9 cellular contexts compared by ENCODE assay signal in the genomic region with DNA sequence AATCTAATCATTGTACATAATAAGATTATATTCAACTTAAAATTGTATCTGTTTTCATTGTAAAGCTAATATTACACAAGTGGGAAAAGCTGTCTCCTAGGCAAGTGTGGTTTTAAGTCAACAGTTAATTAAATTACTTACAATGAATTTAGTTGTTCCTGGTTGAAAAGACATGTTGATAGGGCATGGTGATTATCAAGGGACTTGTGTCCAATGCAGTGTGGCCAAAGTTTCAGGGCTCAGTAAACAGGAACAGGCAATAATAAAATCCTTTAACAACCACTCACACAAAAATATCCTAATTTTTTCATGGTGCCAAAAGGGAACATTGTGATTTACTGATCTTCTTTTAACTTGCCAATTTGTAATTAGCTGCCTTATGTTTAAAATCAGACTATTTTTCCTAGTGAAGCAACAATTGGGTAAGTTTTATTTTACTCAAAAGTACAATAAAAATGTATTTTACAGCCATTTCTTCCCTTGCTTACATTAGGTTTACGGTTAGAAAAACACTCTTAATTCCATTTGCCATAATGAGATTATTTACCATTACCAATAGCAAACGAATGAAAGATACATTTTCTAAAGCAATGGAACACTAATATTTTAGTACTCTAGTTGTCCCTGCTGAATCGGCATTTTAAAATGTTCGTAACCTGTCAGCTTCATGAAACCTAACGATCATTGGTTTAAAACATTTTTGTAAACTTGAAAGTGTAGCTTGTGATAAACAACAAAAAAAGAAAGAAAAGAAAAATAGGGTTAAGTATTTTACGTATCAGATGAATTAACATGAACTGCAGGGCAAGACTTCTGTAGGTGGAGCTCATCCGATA. TPM values are rescaled to one million over a fixed set of nuclear protein-coding genes. Genes with fewer than 3 reads are reported as not detected.
A peak's percentile ranks its signal among the peaks of the same experiment; 100 is the strongest.
DNase-seq lines count a peak whose midpoint lies in the region; ATAC-seq and TF ChIP-seq lines count a peak whose summit lies in the region.
"Had no signal": no experiment of that assay in that cellular context is flagged by ENCODE, and none has a peak within 500 bp of the region (broad histone marks: within the 10 kb centered on the region; RNA-seq: fewer than 3 reads in every experiment).

No MANE protein-coding gene starts in this region.

- H3K27ac ChIP-seq in GM23248, result peak overlapping the region; percentile 73
- peak overlapping the region; percentile 85 to 100 (median 98) for H3K27ac ChIP-seq in spleen

- H3K27me3 Mint-ChIP-seq in natural killer cell treated with Interleukin-12 subunit alpha and Interleukin-12 subunit beta and Interleukin-15 and Interleukin-18, amount 100 ng/mL, for 72 hours, result no peaks in the 10 kb centered on the region
- no peaks in the 10 kb centered on the region for H3K27me3 Mint-ChIP-seq in progenitor cell of endocrine pancreas
- H3K27me3 Mint-ChIP-seq: IgD-negative memory B cell, type B pancreatic cell had no signal

- H3K9ac ChIP-seq in GM23248, result peak overlapping the region; percentile 75

- in situ Hi-C loops in GM23248 (cut with MboI), result loop anchor here (10.0 kb wide), 1 partner anchor 176 kb away; no protein-coding TSS in a partner anchor

- H3K9me3 ChIP-seq in GM23248 (ENCODE audit: low read depth), result no peaks in the 10 kb centered on the region
- H3K9me3 ChIP-seq in spleen, result no peaks in the 10 kb centered on the region

- DNase-seq in GM23248 (peak; percentile 12), OCI-M1 (lab: John Stamatoyannopoulos, UW) (peak; percentile 63), foreskin melanocyte (peak; percentile 18), spleen (no peak), progenitor cell of endocrine pancreas (ENCODE audit: low spot score, unreplicated experiment) (no peak)
- no peak for DNase-seq in natural killer cell treated with Interleukin-12 subunit alpha and Interleukin-12 subunit beta and Interleukin-15 and Interleukin-18, amount 100 ng/mL, for 72 hours (ENCODE audit: low spot score)

- H3K4me3 Mint-ChIP-seq in natural killer cell treated with Interleukin-12 subunit alpha and Interleukin-12 subunit beta and Interleukin-15 and Interleukin-18, amount 100 ng/mL, for 72 hours, result no peak overlapping the region
- H3K4me3 Mint-ChIP-seq in progenitor cell of endocrine pancreas (ENCODE audit: low read depth), result no peak overlapping the region

- H3K27me3 ChIP-seq in GM23248 (replicated peaks; ENCODE audit: insufficient read depth) (no peaks in the 10 kb centered on the region), spleen (replicated peaks in 1 of 7) (no peaks in the 10 kb centered on the region)

- H3K4me3 ChIP-seq in GM23248, result peak overlapping the region; percentile 95
- H3K4me3 ChIP-seq in spleen, result peak overlapping the region in 7 of 8 donors; percentile 70 to 88 (median 75)

- peaks cover 19 to 22% of the 10 kb centered on the region in 2 donors for H3K4me1 Mint-ChIP-seq in natural killer cell treated with Interleukin-12 subunit alpha and Interleukin-12 subunit beta and Interleukin-15 and Interleukin-18, amount 100 ng/mL, for 72 hours (ENCODE audit: low read depth in 2 of 2)
- peaks cover 19% of the 10 kb centered on the region for H3K4me1 Mint-ChIP-seq in progenitor cell of endocrine pancreas (ENCODE audit: low read depth)

- intact Hi-C loops in spleen (cut with DNase I; ENCODE audit: low total_unique reads), result loop anchor here (10.0 kb wide), 3 partner anchors 54 to 176 kb away; no protein-coding TSS in a partner anchor

- WGBS in GM23248 (ENCODE audit: low coverage in 1 of 2, low lambda C conversion rate in 2 of 2, missing lambda C conversion rate in 2 of 2), 2 experiments, result 0 to 2% methylated on average over 7 of the region's 7 CpGs
- WGBS in spleen, 5 donors, result 7 to 8% (median 8%) methylated on average over 7 of the region's 7 CpGs

- peaks cover 14% of the 10 kb centered on the region for H4K20me1 ChIP-seq in GM23248 (ENCODE audit: insufficient read depth)

- no peaks in the 10 kb centered on the region for H3K9me2 ChIP-seq in GM23248 (ENCODE audit: insufficient read depth)

- no peak for ATAC-seq in natural killer cell treated with Interleukin-12 subunit alpha and Interleukin-12 subunit beta and Interleukin-15 and Interleukin-18, amount 100 ng/mL, for 72 hours
- no peak for ATAC-seq in HG02642 (IDR thresholded peaks at IDR 0.05; ENCODE audit: poor library complexity, unreplicated experiment)

- H3K4me2 ChIP-seq in GM23248 (ENCODE audit: unreplicated experiment), result peak overlapping the region; percentile 96

- TF ChIP-seq CTCF in spleen (IDR thresholded peaks at IDR 0.05 in 8 of 11, conservative IDR thresholded peaks at IDR 0.05 in 3 of 11) (no peak), progenitor cell of endocrine pancreas (IDR thresholded peaks at IDR 0.05; ENCODE audit: unreplicated experiment) (no peak)

- H3K27ac Mint-ChIP-seq in natural killer cell treated with Interleukin-12 subunit alpha and Interleukin-12 subunit beta and Interleukin-15 and Interleukin-18, amount 100 ng/mL, for 72 hours, result no peak overlapping the region
- H3K27ac Mint-ChIP-seq in progenitor cell of endocrine pancreas, result no peak overlapping the region

- peaks cover 26% of the 10 kb centered on the region for H3K79me2 ChIP-seq in GM23248 (ENCODE audit: insufficient read depth)

- H2AFZ ChIP-seq in GM23248, result peak overlapping the region; percentile 91

- H3K4me1 ChIP-seq in GM23248 (ENCODE audit: insufficient read depth) (peaks cover 22% of the 10 kb centered on the region), spleen (peaks cover 9 to 44% (median 34%) of the 10 kb centered on the region in 6 donors)

- H3K9me3 Mint-ChIP-seq in natural killer cell treated with Interleukin-12 subunit alpha and Interleukin-12 subunit beta and Interleukin-15 and Interleukin-18, amount 100 ng/mL, for 72 hours, result no peaks in the 10 kb centered on the region
- no peaks in the 10 kb centered on the region for H3K9me3 Mint-ChIP-seq in progenitor cell of endocrine pancreas (ENCODE audit: low read depth)
- H3K9me3 Mint-ChIP-seq: IgD-negative memory B cell, type B pancreatic cell had no signal

- no peak for TF ChIP-seq POLR2A in spleen (IDR thresholded peaks at IDR 0.05)

- H3K36me3 ChIP-seq in GM23248 (ENCODE audit: low read depth) (no peaks in the 10 kb centered on the region), spleen (no peaks in the 10 kb centered on the region)

- peaks cover 12% of the 10 kb centered on the region for H3K36me3 Mint-ChIP-seq in natural killer cell treated with Interleukin-12 subunit alpha and Interleukin-12 subunit beta and Interleukin-15 and Interleukin-18, amount 100 ng/mL, for 72 hours
- H3K36me3 Mint-ChIP-seq in progenitor cell of endocrine pancreas (ENCODE audit: insufficient read depth), result no peaks in the 10 kb centered on the region
- H3K36me3 Mint-ChIP-seq: IgD-negative memory B cell had no signal

- peaks cover 35% of the 10 kb centered on the region for H3F3A ChIP-seq in GM23248 (ENCODE audit: insufficient read depth)

RNA-seq across cellular contexts. Expression of gene WNK1, which starts 1.8 kb away (rescaled TPM):
- total RNA-seq in GM23248 (2014; rRNA removed; shearing (Covaris generic)), result 41.5 and 55.6 TPM in 2 replicates
- polyA plus RNA-seq in GM23248 (2016; fragmentation: Nextera tagmentation; extraction: Ambion mirVana) (47.2 and 51.6 TPM in 2 replicates), spleen (10 to 100 TPM in 2 of 3 donors, 1 to 10 TPM in 1; 8.8 to 18.9 (median 10.6) TPM)
- total RNA-seq in spleen (100 to 1,000 TPM; 188 to 261 (median 219) TPM), progenitor cell of endocrine pancreas (244 and 248 TPM in 2 replicates)
- total RNA-seq in natural killer cell treated with Interleukin-12 subunit alpha and Interleukin-12 subunit beta and Interleukin-15 and Interleukin-18, amount 100 ng/mL, for 72 hours, result 100 to 1,000 TPM; 152 to 269 TPM

Comparison
In these comparisons a context has a peak if more than half of its experiments do, and no peak if none do; other contexts are left out.
1. DNase-seq: peak in GM23248 (single experiment), OCI-M1 (single experiment) and foreskin melanocyte (single experiment); none in spleen (single experiment), natural killer cell treated with Interleukin-12 subunit alpha and Interleukin-12 subunit beta and Interleukin-15 and Interleukin-18, amount 100 ng/mL, for 72 hours (single experiment) and progenitor cell of endocrine pancreas (single experiment).